Comparison of ENCODE assay signal across 8 cellular contexts in the genomic region with DNA sequence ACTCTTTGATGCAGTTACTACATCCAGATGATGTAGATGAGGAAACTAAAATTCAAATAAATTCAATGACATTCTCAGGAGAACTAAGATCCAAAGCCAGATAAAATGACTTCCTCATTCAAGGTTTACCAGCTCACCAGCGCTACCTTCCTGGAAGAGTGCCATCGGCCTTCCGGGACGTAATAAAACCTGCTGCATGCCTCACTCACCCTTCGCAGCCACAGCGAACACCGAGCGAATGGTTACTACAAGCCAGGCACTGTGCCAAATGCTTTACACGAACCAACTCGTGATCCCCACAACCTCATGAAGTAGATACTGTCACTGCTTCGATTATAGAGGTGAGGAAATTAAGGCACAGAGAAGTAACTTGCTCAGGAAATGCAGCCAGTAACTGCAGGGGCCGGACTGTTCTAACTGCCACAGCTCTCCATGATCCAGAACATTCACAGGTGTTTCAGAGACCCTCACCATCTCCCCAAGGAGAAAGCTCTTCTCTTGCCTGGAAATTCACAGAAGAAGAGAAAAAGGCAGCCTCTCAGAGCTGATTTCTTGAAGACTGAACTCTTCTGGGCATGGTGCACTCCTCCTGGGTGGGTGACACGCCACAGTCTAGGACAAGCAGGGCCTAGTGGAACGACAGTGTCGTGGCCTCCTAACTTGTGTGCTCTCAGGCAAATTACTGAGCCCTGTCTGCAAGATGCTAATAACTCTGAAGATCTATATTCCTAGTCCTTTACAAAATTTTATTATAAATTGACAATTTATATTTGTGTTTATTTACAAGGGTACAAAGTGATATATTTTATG. TPM values are rescaled to one million over a fixed set of nuclear protein-coding genes. Genes with fewer than 3 reads are reported as not detected.
DNase-seq lines count a peak whose midpoint lies in the region; ATAC-seq and TF ChIP-seq lines count a peak whose summit lies in the region.

No MANE protein-coding gene starts in this region.

- DNase-seq in DMS153 treated with DMSO at 0.1 percent for 48 hours (lab: John Stamatoyannopoulos, UW; ENCODE audit: unreplicated experiment) (peak; percentile 40), NCI-H2196 treated with DMSO at 0.1 percent for 48 hours (lab: John Stamatoyannopoulos, UW; ENCODE audit: unreplicated experiment) (peak; percentile 21), NCI-H187 (lab: John Stamatoyannopoulos, UW) (no peak), WTC11 (ENCODE audit: low spot score) (no peak)
- peak; percentile 41 for DNase-seq in activated naive CD4-positive, alpha-beta T cell treated with anti-CD3 and anti-CD28 coated beads, Interleukin-2, amount 50 U/mL, for 16 hours

- no peak for TF ChIP-seq CTCF in WTC11 (IDR thresholded peaks at IDR 0.05)

- peak overlapping the region; percentile 39 to 53 for H3K27ac ChIP-seq in mucosa of rectum (ENCODE audit: low read depth in 2 of 2, low read length in 2 of 2)

- H3K27me3 ChIP-seq in mucosa of rectum (ENCODE audit: control insufficient read depth in 2 of 2, insufficient read depth in 2 of 2, low read length in 2 of 2) = no peaks in the 10 kb centered on the region

- H3K27ac Mint-ChIP-seq in WTC11 = no peak overlapping the region

- no peak overlapping the region for H3K4me3 Mint-ChIP-seq in WTC11

- CTCF ChIA-PET in WTC11 (lab: Charles Lee) = interaction anchor here (1.8 to 2.6 kb wide), 2 partner anchors 10 to 143 kb away, joined by 7 to 9 read pairs; no protein-coding TSS in a partner anchor

- H3K36me3 Mint-ChIP-seq in WTC11 = no peaks in the 10 kb centered on the region; the same call in 1 of the 2 replicates

- H3K4me3 ChIP-seq in mucosa of rectum (ENCODE audit: low read length in 2 of 2) = peak overlapping the region in 1 of 2 donors; percentile 22

- no peaks in the 10 kb centered on the region for H3K36me3 ChIP-seq in mucosa of rectum (ENCODE audit: control insufficient read depth in 2 of 2, insufficient read depth in 2 of 2, low read length in 2 of 2)

- ATAC-seq in HG02642 (IDR thresholded peaks at IDR 0.05; ENCODE audit: poor library complexity, unreplicated experiment) (no peak), WTC11 (no peak), GM19397 (IDR thresholded peaks at IDR 0.05; ENCODE audit: unreplicated experiment) (no peak)

- POLR2A ChIA-PET in WTC11 (lab: Charles Lee) = no interaction called here

- no peaks in the 10 kb centered on the region for H3K9me3 Mint-ChIP-seq in WTC11

- H3K4me1 ChIP-seq in mucosa of rectum (ENCODE audit: control insufficient read depth in 2 of 2, insufficient read depth in 2 of 2, low read length in 2 of 2) = peaks cover 8 to 17% of the 10 kb centered on the region in 2 donors

- H3K27me3 Mint-ChIP-seq in WTC11 (ENCODE audit: low read depth) = no peaks in the 10 kb centered on the region

- peak overlapping the region; percentile 13 to 44 for H3K9ac ChIP-seq in mucosa of rectum (ENCODE audit: low read depth in 1 of 2, low read length in 2 of 2)

- peaks cover 8% of the 10 kb centered on the region; the same call in 1 of the 2 replicates for H3K4me1 Mint-ChIP-seq in WTC11

- no peaks in the 10 kb centered on the region for H3K9me3 ChIP-seq in mucosa of rectum (ENCODE audit: control insufficient read depth in 2 of 2, low read length in 2 of 2)

TF ChIP-seq in WTC11, 78 proteins besides CTCF, POLR2A, EP300 and RAD21:
- TF ChIP-seq, protein P1, sequence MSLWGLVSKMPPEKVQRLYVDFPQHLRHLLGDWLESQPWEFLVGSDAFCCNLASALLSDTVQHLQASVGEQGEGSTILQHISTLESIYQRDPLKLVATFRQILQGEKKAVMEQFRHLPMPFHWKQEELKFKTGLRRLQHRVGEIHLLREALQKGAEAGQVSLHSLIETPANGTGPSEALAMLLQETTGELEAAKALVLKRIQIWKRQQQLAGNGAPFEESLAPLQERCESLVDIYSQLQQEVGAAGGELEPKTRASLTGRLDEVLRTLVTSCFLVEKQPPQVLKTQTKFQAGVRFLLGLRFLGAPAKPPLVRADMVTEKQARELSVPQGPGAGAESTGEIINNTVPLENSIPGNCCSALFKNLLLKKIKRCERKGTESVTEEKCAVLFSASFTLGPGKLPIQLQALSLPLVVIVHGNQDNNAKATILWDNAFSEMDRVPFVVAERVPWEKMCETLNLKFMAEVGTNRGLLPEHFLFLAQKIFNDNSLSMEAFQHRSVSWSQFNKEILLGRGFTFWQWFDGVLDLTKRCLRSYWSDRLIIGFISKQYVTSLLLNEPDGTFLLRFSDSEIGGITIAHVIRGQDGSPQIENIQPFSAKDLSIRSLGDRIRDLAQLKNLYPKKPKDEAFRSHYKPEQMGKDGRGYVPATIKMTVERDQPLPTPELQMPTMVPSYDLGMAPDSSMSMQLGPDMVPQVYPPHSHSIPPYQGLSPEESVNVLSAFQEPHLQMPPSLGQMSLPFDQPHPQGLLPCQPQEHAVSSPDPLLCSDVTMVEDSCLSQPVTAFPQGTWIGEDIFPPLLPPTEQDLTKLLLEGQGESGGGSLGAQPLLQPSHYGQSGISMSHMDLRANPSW (CRISPR knock-in tag; conservative IDR thresholded peaks at IDR 0.05; ENCODE audit: low read depth) = no peak
- TF ChIP-seq, protein P2, sequence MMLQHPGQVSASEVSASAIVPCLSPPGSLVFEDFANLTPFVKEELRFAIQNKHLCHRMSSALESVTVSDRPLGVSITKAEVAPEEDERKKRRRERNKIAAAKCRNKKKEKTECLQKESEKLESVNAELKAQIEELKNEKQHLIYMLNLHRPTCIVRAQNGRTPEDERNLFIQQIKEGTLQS (CRISPR knock-in tag; conservative IDR thresholded peaks at IDR 0.05) = no peak
- no peak for TF ChIP-seq OVOL2 (CRISPR knock-in tag; IDR thresholded peaks at IDR 0.05; ENCODE audit: borderline replicate concordance)
- no peak for TF ChIP-seq EMX1 (CRISPR knock-in tag; IDR thresholded peaks at IDR 0.05)
- no peak for TF ChIP-seq CREM (CRISPR knock-in tag; IDR thresholded peaks at IDR 0.05)
- no peak for TF ChIP-seq SMAD3 (CRISPR knock-in tag; IDR thresholded peaks at IDR 0.05; ENCODE audit: borderline replicate concordance)
- TF ChIP-seq NFYB (CRISPR knock-in tag; conservative IDR thresholded peaks at IDR 0.05; ENCODE audit: low read depth) = no peak

RNA-seq across cellular contexts. Expression of a gene that starts 46.8 kb away (rescaled TPM):
- total RNA-seq in WTC11 (2021) = 0.37 to 0.46 TPM (median 0.39 TPM) in 3 replicates

RNA-seq across cellular contexts. Expression of a gene that starts 59.8 kb away (rescaled TPM):
- 18.4 to 23.5 TPM (median 20.5 TPM) in 3 replicates for total RNA-seq in WTC11 (2021)

Comparison
In these comparisons a context has a peak if more than half of its experiments do, and no peak if none do; other contexts are left out.
1. DNase-seq: peak in DMS153 treated with DMSO at 0.1 percent for 48 hours (single experiment), NCI-H2196 treated with DMSO at 0.1 percent for 48 hours (single experiment) and activated naive CD4-positive, alpha-beta T cell treated with anti-CD3 and anti-CD28 coated beads, Interleukin-2, amount 50 U/mL, for 16 hours (single experiment); none in NCI-H187 (0 of 2) and WTC11 (single experiment).